ENCODE assay signal across 9 cellular contexts in genomic region chr6:53410508-53411258, GRCh38.
A peak's percentile ranks its signal among the peaks of the same experiment; 100 is the strongest.
DNase-seq lines count a peak whose midpoint lies in the region; ATAC-seq, FAIRE-seq and TF ChIP-seq lines count a peak whose summit lies in the region.
"Had no signal": no experiment of that assay in that cellular context is flagged by ENCODE, and none has a peak within 500 bp of the region (broad histone marks: within the 10 kb centered on the region; RNA-seq: fewer than 3 reads in every experiment).

No MANE protein-coding gene starts in this region.

- TF ChIP-seq CTCF in brain (conservative IDR thresholded peaks at IDR 0.05) (peak; percentile 33 to 48), HepG2 (CRISPR knock-in tag; IDR thresholded peaks at IDR 0.05) (peak; percentile 96)

- peak; percentile 94 for TF ChIP-seq RAD21 in HepG2 (CRISPR knock-in tag; IDR thresholded peaks at IDR 0.05)

- ATAC-seq in GM19438 (IDR thresholded peaks at IDR 0.05; ENCODE audit: low read depth, unreplicated experiment) (peak; percentile 98), HG03520 (IDR thresholded peaks at IDR 0.05; ENCODE audit: unreplicated experiment) (peak; percentile 96), HepG2 (peak; percentile 100)

- peak overlapping the region; percentile 60 for H3K4me2 ChIP-seq in HepG2 (ENCODE audit: low read depth, low read length)

- no peak overlapping the region for H3K27ac Mint-ChIP-seq in T-helper 2 cell treated with Interferon-gamma antibody and Interleukin-4, amounts not matched to agents 5 μg/mL and 100 μg/mL, for 36 hours
- no peak overlapping the region for H3K27ac Mint-ChIP-seq in brain

- peaks cover 4% of the 10 kb centered on the region; the same call in 1 of the 2 replicates for H3K4me1 ChIP-seq in HepG2 (ENCODE audit: insufficient read depth, low read length)

- H3K4me3 ChIP-seq in HepG2 (replicated peaks in 1 of 3; ENCODE audit: insufficient read depth in 1 of 3, low read depth in 2 of 3, low read length in 3 of 3): no peak overlapping the region

- POLR2A ChIA-PET in HepG2 (lab: Yijun Ruan, JAX): no interaction called here

- no peak overlapping the region for H3K4me3 Mint-ChIP-seq in T-helper 2 cell treated with Interferon-gamma antibody and Interleukin-4, amounts not matched to agents 5 μg/mL and 100 μg/mL, for 36 hours
- no peak overlapping the region for H3K4me3 Mint-ChIP-seq in brain

- H3K27me3 Mint-ChIP-seq in T-helper 2 cell treated with Interferon-gamma antibody and Interleukin-4, amounts not matched to agents 5 μg/mL and 100 μg/mL, for 36 hours (ENCODE audit: low read depth): no peaks in the 10 kb centered on the region
- no peaks in the 10 kb centered on the region for H3K27me3 Mint-ChIP-seq in brain

- no peaks in the 10 kb centered on the region for H3K9me3 Mint-ChIP-seq in T-helper 2 cell treated with Interferon-gamma antibody and Interleukin-4, amounts not matched to agents 5 μg/mL and 100 μg/mL, for 36 hours
- no peaks in the 10 kb centered on the region for H3K9me3 Mint-ChIP-seq in brain

- no peaks in the 10 kb centered on the region for H3K9me3 ChIP-seq in HepG2 (ENCODE audit: low read length)

- H4K20me1 ChIP-seq in HepG2 (ENCODE audit: insufficient read depth, low read length): no peaks in the 10 kb centered on the region

- no peak for TF ChIP-seq POLR2A in HepG2 (IDR thresholded peaks at IDR 0.05; ENCODE audit: insufficient read depth in 1 of 2, low read depth in 2 of 2, low read length in 2 of 2)

- H3K79me2 ChIP-seq in HepG2 (ENCODE audit: insufficient read depth, low read length): no peaks in the 10 kb centered on the region

- in situ Hi-C loops in HepG2 (cut with HindIII; ENCODE audit: extremely low pct_ligation_motif_present, low pct_unique_long_range_greater_than_20kb): no loop called here

- peaks cover 4% of the 10 kb centered on the region for H3K4me1 Mint-ChIP-seq in T-helper 2 cell treated with Interferon-gamma antibody and Interleukin-4, amounts not matched to agents 5 μg/mL and 100 μg/mL, for 36 hours (ENCODE audit: low read depth)
- H3K4me1 Mint-ChIP-seq in brain: no peaks in the 10 kb centered on the region

- peak; percentile 14 for DNase-seq in DMS53 treated with DMSO at 0.1 percent for 48 hours (lab: John Stamatoyannopoulos, UW; ENCODE audit: unreplicated experiment)
- peak; percentile 32 for DNase-seq in T-helper 2 cell treated with Interferon-gamma antibody and Interleukin-4, amounts not matched to agents 5 μg/mL and 100 μg/mL, for 36 hours (ENCODE audit: low spot score)
- DNase-seq in HepG2 (ENCODE audit: low spot score): peak; percentile 56
- peak; percentile 6 for DNase-seq in stimulated activated CD8-positive, alpha-beta memory T cell treated with anti-CD3 and anti-CD28 coated beads, Interleukin-4, amount 100 ng/mL, for 4 hours (ENCODE audit: low read depth in 2 of 2, low spot score in 1 of 2)
- DNase-seq in NCI-H774 (lab: John Stamatoyannopoulos, UW): no peak

- FAIRE-seq in HepG2 (lab: Jason Lieb, UNC): peak; percentile 91
- FAIRE-seq: colon had no signal

- intact Hi-C loops in HepG2 (cut with micrococcal nuclease; ENCODE audit: unreplicated experiment): loop anchor here (1.0 to 2.0 kb wide), 6 partner anchors 27 to 306 kb away; partner anchors contain the start of gene ELOVL5

- H3K36me3 ChIP-seq in HepG2 (replicated peaks in 1 of 2; ENCODE audit: control insufficient read depth in 1 of 2, insufficient read depth in 2 of 2, low read length in 2 of 2): no peaks in the 10 kb centered on the region

- H3K9ac ChIP-seq in HepG2 (ENCODE audit: insufficient read depth, low read depth, low read length): no peak overlapping the region

- CTCF ChIA-PET in HepG2 (lab: Yijun Ruan, JAX; ENCODE audit: low intra/inter-chr PET ratio, low total read pairs): interaction anchor here (1.4 to 5.2 kb wide), 2 partner anchors 27 to 239 kb away, joined by 10 to 108 read pairs; no protein-coding TSS in a partner anchor

- no peaks in the 10 kb centered on the region for H3K36me3 Mint-ChIP-seq in T-helper 2 cell treated with Interferon-gamma antibody and Interleukin-4, amounts not matched to agents 5 μg/mL and 100 μg/mL, for 36 hours (ENCODE audit: low read depth)
- no peaks in the 10 kb centered on the region for H3K36me3 Mint-ChIP-seq in brain

- H2AFZ ChIP-seq in HepG2 (ENCODE audit: low read length): peak overlapping the region; percentile 94

- peaks cover 0 to 4% of the 10 kb centered on the region in 2 experiments; a peak in 1 of 5 replicates for H3K27me3 ChIP-seq in HepG2 (ENCODE audit: control insufficient read depth in 1 of 2, insufficient read depth in 2 of 2, low read length in 2 of 2)

- WGBS in HepG2 (ENCODE audit: low lambda C conversion rate): 8% methylated on average over 9 of the region's 9 CpGs

- H3K27ac ChIP-seq in HepG2 (ENCODE audit: extremely low read length, insufficient read depth, low read length): no peak overlapping the region

- BruUV-seq in HepG2 (replicated peaks; lab: Mats Ljungman, UMichigan): no TSS peak

- TF ChIP-seq EP300 in HepG2 (IDR thresholded peaks at IDR 0.05; ENCODE audit: low read depth in 2 of 2, low read length in 2 of 2) (no peak), HepG2 (CRISPR knock-in tag; IDR thresholded peaks at IDR 0.05; ENCODE audit: borderline replicate concordance) (no peak)

TF ChIP-seq in HepG2, 621 proteins besides CTCF, POLR2A, EP300 and RAD21 (continues in another document):
- no peak for TF ChIP-seq PBX2 (CRISPR knock-in tag; IDR thresholded peaks at IDR 0.05)
- TF ChIP-seq ZSCAN5A (CRISPR knock-in tag; IDR thresholded peaks at IDR 0.05; ENCODE audit: borderline replicate concordance): no peak
- no peak for TF ChIP-seq BCL3 (CRISPR knock-in tag; IDR thresholded peaks at IDR 0.05)
- peak; percentile 41 for TF ChIP-seq SAP130 (CRISPR knock-in tag; IDR thresholded peaks at IDR 0.05; ENCODE audit: low read depth)
- no peak for TF ChIP-seq ZNF3 (CRISPR knock-in tag; IDR thresholded peaks at IDR 0.05)
- no peak for TF ChIP-seq NFE2 (CRISPR knock-in tag; IDR thresholded peaks at IDR 0.05)
- TF ChIP-seq NFKBIZ (CRISPR knock-in tag; IDR thresholded peaks at IDR 0.05): no peak
- no peak for TF ChIP-seq ZSCAN30 (CRISPR knock-in tag; IDR thresholded peaks at IDR 0.05)
- no peak for TF ChIP-seq SRSF1 (optimal IDR thresholded peaks at IDR 0.05; ENCODE audit: low read depth, low read length)
- TF ChIP-seq SRSF4 (IDR thresholded peaks at IDR 0.05; ENCODE audit: low read depth, low read length, poor library complexity, severe bottlenecking): no peak
- TF ChIP-seq ZNF790 (CRISPR knock-in tag; IDR thresholded peaks at IDR 0.05; ENCODE audit: borderline replicate concordance): no peak
- TF ChIP-seq PRDM4 (CRISPR knock-in tag; IDR thresholded peaks at IDR 0.05; ENCODE audit: borderline replicate concordance): no peak
